In the genomic region with DNA sequence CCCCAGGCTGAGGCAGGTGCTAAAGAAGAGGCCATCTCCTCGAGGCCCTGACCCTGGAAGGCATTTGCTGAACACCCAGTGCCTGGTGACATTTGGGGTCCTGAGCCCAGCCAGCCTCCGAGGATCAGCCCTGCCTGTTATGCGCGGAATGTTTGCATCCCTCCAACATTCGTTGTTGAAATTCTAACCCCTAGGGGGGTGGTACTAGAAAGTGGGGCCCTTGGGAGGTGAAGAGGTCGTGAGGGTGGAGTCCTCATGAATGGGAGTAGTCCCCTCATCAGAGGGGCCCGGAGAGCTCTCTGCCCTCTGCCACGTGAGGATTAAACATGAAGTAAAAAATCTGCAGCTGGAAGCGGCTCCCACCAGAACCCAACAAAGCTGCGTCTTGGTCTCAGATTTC, we compare ENCODE assay signal across 1 cellular context.
A peak's percentile ranks its signal among the peaks of the same experiment; 100 is the strongest.
TF ChIP-seq lines count a peak whose summit lies in the region.

No MANE protein-coding gene starts in this region.

TF ChIP-seq in H1, 55 proteins besides CTCF, POLR2A, EP300 and RAD21:
- TF ChIP-seq MAFK (IDR thresholded peaks at IDR 0.05; ENCODE audit: low read depth, low read length) = no peak
- TF ChIP-seq TEAD4 (IDR thresholded peaks at IDR 0.05; ENCODE audit: low read depth, low read length) = peak; percentile 84
